In the genomic region with DNA sequence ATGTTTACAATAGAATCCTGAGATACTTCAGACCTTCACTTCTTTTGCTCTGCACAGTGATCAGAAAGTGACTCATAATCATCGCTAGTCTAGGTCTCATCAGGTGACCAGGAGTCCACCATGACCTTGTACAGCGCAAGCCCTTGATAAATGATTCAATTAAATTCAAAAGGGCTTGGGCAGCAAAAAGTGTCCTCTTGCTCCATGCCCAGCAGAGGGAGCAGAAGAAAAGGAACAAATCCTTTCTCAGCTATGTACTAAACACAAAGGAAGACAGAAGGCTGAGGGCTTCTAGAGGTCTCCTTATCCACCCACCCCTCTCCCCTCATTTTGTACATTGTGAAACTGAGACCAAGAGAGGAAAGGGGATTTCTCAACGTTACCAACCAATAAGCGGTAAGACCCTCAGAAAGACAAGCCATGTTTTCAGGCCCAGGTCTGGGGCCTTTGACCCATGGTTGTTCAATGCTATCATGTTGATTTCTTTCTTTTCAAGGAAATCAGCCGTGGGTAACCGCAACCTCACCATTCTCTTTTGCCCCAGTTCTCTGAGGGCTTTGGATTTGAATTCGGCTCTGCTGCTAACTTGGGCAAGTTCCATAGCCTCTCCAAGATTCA, we compare ENCODE assay signal across 8 cellular contexts.
DNase-seq lines count a peak whose midpoint lies in the region; ATAC-seq and TF ChIP-seq lines count a peak whose summit lies in the region.

No MANE protein-coding gene starts in this region.

- H3K4me1 ChIP-seq in tibial artery: no peaks in the 10 kb centered on the region

- intact Hi-C loops in tibial artery (cut with DNase I; ENCODE audit: low total_unique reads): no loop called here

- no peaks in the 10 kb centered on the region for H3K36me3 ChIP-seq in WERI-Rb-1
- no peaks in the 10 kb centered on the region for H3K36me3 ChIP-seq in tibial artery

- H3K9me3 ChIP-seq in WERI-Rb-1 (ENCODE audit: severe bottlenecking) (no peaks in the 10 kb centered on the region), tibial artery (no peaks in the 10 kb centered on the region)

- no peak for ATAC-seq in GM19351 (IDR thresholded peaks at IDR 0.05; ENCODE audit: unreplicated experiment)

- TF ChIP-seq CTCF in WERI-Rb-1 (IDR thresholded peaks at IDR 0.05; ENCODE audit: low read depth, low read length) (peak; percentile 60), tibial artery (IDR thresholded peaks at IDR 0.05) (no peak)

- H3K4me3 ChIP-seq in WERI-Rb-1 (ENCODE audit: low read depth, low read length) (no peak overlapping the region), tibial artery (no peak overlapping the region)

- H3K27me3 ChIP-seq in WERI-Rb-1 (ENCODE audit: insufficient read depth, low read depth, severe bottlenecking): no peaks in the 10 kb centered on the region
- H3K27me3 ChIP-seq in tibial artery: no peaks in the 10 kb centered on the region

- peak; percentile 50 for DNase-seq in DMS 273 (lab: John Stamatoyannopoulos, UW; ENCODE audit: unreplicated experiment)
- DNase-seq in Kasumi-1 (lab: John Stamatoyannopoulos, UW): peak; percentile 49 to 71
- DNase-seq in WERI-Rb-1: peak; percentile 38
- peak; percentile 69 for DNase-seq in iPS-NIHi11 (ENCODE audit: low spot score)
- no peak for DNase-seq in cortex of kidney (lab: John Stamatoyannopoulos, UW)
- DNase-seq in tibial artery: no peak
- DNase-seq in mesenteric fat pad (ENCODE audit: low spot score): no peak

- peak overlapping the region; percentile 27; the same call in 1 of the 2 replicates for H3K27ac ChIP-seq in WERI-Rb-1
- no peak overlapping the region for H3K27ac ChIP-seq in tibial artery

Comparison
In these comparisons a context has a peak if more than half of its experiments do, and no peak if none do; other contexts are left out.
1. DNase-seq: peak in DMS 273 (single experiment), Kasumi-1 (2 of 2), WERI-Rb-1 (single experiment) and iPS-NIHi11 (single experiment); none in cortex of kidney (single experiment), tibial artery (0 of 2) and mesenteric fat pad (single experiment).